1 cellular context compared by ENCODE assay signal in genomic region chr6:116528800-116529199, GRCh38.
TF ChIP-seq lines count a peak whose summit lies in the region.

No MANE protein-coding gene starts in this region.

TF ChIP-seq in GM23338, 12 proteins besides CTCF, POLR2A, EP300 and RAD21 (continued from another document):
- TF ChIP-seq REST (IDR thresholded peaks at IDR 0.05; ENCODE audit: unreplicated experiment) (no peak), EZH2 (IDR thresholded peaks at IDR 0.05; ENCODE audit: low read depth, unreplicated experiment) (no peak), JUNB (IDR thresholded peaks at IDR 0.05; ENCODE audit: unreplicated experiment) (no peak), STAT1 (IDR thresholded peaks at IDR 0.05; ENCODE audit: unreplicated experiment) (no peak), CREB1 (CRISPR knock-in tag; IDR thresholded peaks at IDR 0.05; ENCODE audit: low read depth) (no peak), EZH2phosphoT487 (IDR thresholded peaks at IDR 0.05; ENCODE audit: unreplicated experiment) (no peak), ZNF114 (CRISPR knock-in tag; IDR thresholded peaks at IDR 0.05) (no peak), ZNF462 (CRISPR knock-in tag; IDR thresholded peaks at IDR 0.05) (no peak), ZNF331 (CRISPR knock-in tag; IDR thresholded peaks at IDR 0.05; ENCODE audit: low read depth) (no peak), POLR2AphosphoS5 (IDR thresholded peaks at IDR 0.05; ENCODE audit: low read depth) (no peak), NANOG (IDR thresholded peaks at IDR 0.05; ENCODE audit: borderline replicate concordance) (no peak)
